ENCODE assay signal across 1 cellular context in the genomic region with DNA sequence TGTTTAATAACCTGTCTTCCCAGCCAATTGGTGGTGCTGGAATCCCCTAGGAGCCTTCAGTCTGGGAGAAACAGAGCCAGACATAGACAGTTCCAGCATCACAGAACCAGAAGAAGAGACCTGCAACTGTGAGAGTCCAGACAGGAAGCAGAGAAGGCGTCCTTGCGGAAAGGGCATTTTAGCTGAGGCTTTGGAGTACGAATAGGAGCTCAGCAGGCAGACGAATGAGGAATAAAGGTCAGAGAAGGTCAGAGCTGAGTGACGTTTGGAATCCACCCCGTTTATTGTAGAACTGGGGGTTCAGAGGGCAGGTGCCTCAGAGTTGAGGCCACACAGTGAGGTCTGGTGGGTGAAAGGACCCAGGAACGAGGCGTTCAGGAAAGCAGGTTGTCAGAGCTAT.
A peak's percentile ranks its signal among the peaks of the same experiment; 100 is the strongest.
TF ChIP-seq lines count a peak whose summit lies in the region.

No MANE protein-coding gene starts in this region.

TF ChIP-seq in HEK293, 187 proteins besides CTCF, POLR2A, EP300 and RAD21:
- TF ChIP-seq KLF16 (tag by site-specific recombination; IDR thresholded peaks at IDR 0.05) (no peak), FEZF1 (tag by site-specific recombination; IDR thresholded peaks at IDR 0.05) (no peak), ZNF624 (tag by site-specific recombination; IDR thresholded peaks at IDR 0.05) (no peak), ZNF24 (tag by site-specific recombination; IDR thresholded peaks at IDR 0.05) (no peak), RBAK (tag by site-specific recombination; IDR thresholded peaks at IDR 0.05) (no peak), ZNF677 (tag by site-specific recombination; IDR thresholded peaks at IDR 0.05) (no peak), ZFP3 (tag by site-specific recombination; IDR thresholded peaks at IDR 0.05; ENCODE audit: low read depth) (peak; percentile 98), ZNF16 (tag by site-specific recombination; IDR thresholded peaks at IDR 0.05; ENCODE audit: low read depth) (no peak)
TF ChIP-seq in HEK293: peak in this region for 1.
